18 cellular contexts compared by ENCODE assay signal in genomic region chr4:152690706-152691651, GRCh38. TPM values are rescaled to one million over a fixed set of nuclear protein-coding genes. Genes with fewer than 3 reads are reported as not detected.
DNase-seq lines count a peak whose midpoint lies in the region; ATAC-seq and TF ChIP-seq lines count a peak whose summit lies in the region.
"Had no signal": no experiment of that assay in that cellular context is flagged by ENCODE, and none has a peak within 500 bp of the region (broad histone marks: within the 10 kb centered on the region; RNA-seq: fewer than 3 reads in every experiment).

No MANE protein-coding gene starts in this region.

- H3K4me1 ChIP-seq in left ventricle myocardium inferior, result peaks cover 47% of the 10 kb centered on the region
- H3K4me1 ChIP-seq: transverse colon had no signal

- no peaks in the 10 kb centered on the region for H3K27me3 ChIP-seq in left ventricle myocardium inferior (ENCODE audit: low read depth)
- H3K27me3 ChIP-seq: transverse colon had no signal

- H3K27me3 Mint-ChIP-seq in stimulated activated memory B cell treated with anti-CD40 and anti-IgM and Interleukin-4, amounts not matched to agents 10 μg/mL and 1 μg/mL and 100 μg/mL, for 72 hours, result no peaks in the 10 kb centered on the region
- H3K27me3 Mint-ChIP-seq: activated B cell treated with CpG ODN at 0.5 μM for 24 hours; stimulated activated naive B cell treated with anti-CD40 and anti-IgM and Interleukin-4, amounts not matched to agents 10 μg/mL and 1 μg/mL and 100 μg/mL, for 72 hours had no signal

- no peaks in the 10 kb centered on the region for H3K36me3 ChIP-seq in left ventricle myocardium inferior
- H3K36me3 ChIP-seq: transverse colon had no signal

- no peak for TF ChIP-seq POLR2A in lower leg skin (IDR thresholded peaks at IDR 0.05)

- no peaks in the 10 kb centered on the region for H3K9me3 ChIP-seq in left ventricle myocardium inferior (replicated peaks)
- H3K9me3 ChIP-seq: transverse colon had no signal

- intact Hi-C loops in left ventricle myocardium inferior (cut with micrococcal nuclease), result no loop called here
- intact Hi-C loops in lower leg skin (cut with DNase I; ENCODE audit: low total_unique reads), result no loop called here

- WGBS in lower leg skin, 2 donors, result 69% methylated on average over 4 of the region's 4 CpGs

- DNase-seq in NCI-H2029 (lab: John Stamatoyannopoulos, UW) (peak; percentile 47), NCI-H2029 treated with DMSO at 0.1 percent for 48 hours (lab: John Stamatoyannopoulos, UW) (no peak), NCI-H69 (lab: John Stamatoyannopoulos, UW) (peak; percentile 90), left ventricle myocardium inferior (no peak), lower leg skin (ENCODE audit: low spot score in 2 of 2) (no peak), NCI-H1048 (lab: John Stamatoyannopoulos, UW) (no peak)
- DNase-seq: activated B cell treated with CpG ODN at 0.5 μM for 24 hours; CD4-positive, CD25-positive, alpha-beta regulatory T cell; glutamatergic neuron; HCEC 1CT; NK-92 treated with Interleukin-12 subunit alpha and Interleukin-12 subunit beta, amount 100 ng/mL, for 24 hours; stimulated activated naive B cell treated with anti-CD40 and anti-IgM and Interleukin-4, amounts not matched to agents 10 μg/mL and 1 μg/mL and 100 μg/mL, for 72 hours; T-helper 17 cell; transverse colon had no signal

- H3K9me3 Mint-ChIP-seq in stimulated activated memory B cell treated with anti-CD40 and anti-IgM and Interleukin-4, amounts not matched to agents 10 μg/mL and 1 μg/mL and 100 μg/mL, for 72 hours, result no peaks in the 10 kb centered on the region
- H3K9me3 Mint-ChIP-seq: activated B cell treated with CpG ODN at 0.5 μM for 24 hours; stimulated activated naive B cell treated with anti-CD40 and anti-IgM and Interleukin-4, amounts not matched to agents 10 μg/mL and 1 μg/mL and 100 μg/mL, for 72 hours had no signal

- peak overlapping the region; percentile 1 for H3K27ac Mint-ChIP-seq in stimulated activated memory B cell treated with anti-CD40 and anti-IgM and Interleukin-4, amounts not matched to agents 10 μg/mL and 1 μg/mL and 100 μg/mL, for 72 hours
- H3K27ac Mint-ChIP-seq: activated B cell treated with CpG ODN at 0.5 μM for 24 hours; CD4-positive, CD25-positive, alpha-beta regulatory T cell; stimulated activated naive B cell treated with anti-CD40 and anti-IgM and Interleukin-4, amounts not matched to agents 10 μg/mL and 1 μg/mL and 100 μg/mL, for 72 hours; T-helper 17 cell had no signal

- no peak for ATAC-seq in stimulated activated memory B cell treated with anti-CD40 and anti-IgM and Interleukin-4, amounts not matched to agents 10 μg/mL and 1 μg/mL and 100 μg/mL, for 72 hours
- no peak for ATAC-seq in GM19023 (IDR thresholded peaks at IDR 0.05; ENCODE audit: unreplicated experiment)
- ATAC-seq: T-helper 17 cell had no signal

- H3K4me3 ChIP-seq in left ventricle myocardium inferior (no peak overlapping the region), lower leg skin (ENCODE audit: low read depth, poor library complexity, severe bottlenecking) (no peak overlapping the region)
- H3K4me3 ChIP-seq: coronary artery, transverse colon had no signal

- H3K36me3 Mint-ChIP-seq in stimulated activated memory B cell treated with anti-CD40 and anti-IgM and Interleukin-4, amounts not matched to agents 10 μg/mL and 1 μg/mL and 100 μg/mL, for 72 hours, result no peaks in the 10 kb centered on the region
- H3K36me3 Mint-ChIP-seq: CD4-positive, CD25-positive, alpha-beta regulatory T cell; stimulated activated naive B cell treated with anti-CD40 and anti-IgM and Interleukin-4, amounts not matched to agents 10 μg/mL and 1 μg/mL and 100 μg/mL, for 72 hours had no signal

- H3K4me1 Mint-ChIP-seq in stimulated activated memory B cell treated with anti-CD40 and anti-IgM and Interleukin-4, amounts not matched to agents 10 μg/mL and 1 μg/mL and 100 μg/mL, for 72 hours, result peaks cover 37% of the 10 kb centered on the region

- H3K27ac ChIP-seq in left ventricle myocardium inferior (replicated peaks), result peak overlapping the region; percentile 91
- H3K27ac ChIP-seq: coronary artery, epithelial cell of prostate, transverse colon had no signal

- TF ChIP-seq CTCF in left ventricle myocardium inferior (IDR thresholded peaks at IDR 0.05; ENCODE audit: borderline replicate concordance), result no peak
- no peak for TF ChIP-seq CTCF in lower leg skin (IDR thresholded peaks at IDR 0.05)

- no peak overlapping the region for H3K4me3 Mint-ChIP-seq in stimulated activated memory B cell treated with anti-CD40 and anti-IgM and Interleukin-4, amounts not matched to agents 10 μg/mL and 1 μg/mL and 100 μg/mL, for 72 hours
- H3K4me3 Mint-ChIP-seq: activated B cell treated with CpG ODN at 0.5 μM for 24 hours; CD4-positive, CD25-positive, alpha-beta regulatory T cell; stimulated activated naive B cell treated with anti-CD40 and anti-IgM and Interleukin-4, amounts not matched to agents 10 μg/mL and 1 μg/mL and 100 μg/mL, for 72 hours; T-helper 17 cell had no signal

RNA-seq across cellular contexts. Expression of gene TMEM154, which starts 11.2 kb away (rescaled TPM):
- 1.4 TPM for total RNA-seq in left ventricle myocardium inferior
- 100 to 1,000 TPM in 2 of 4 donors, 10 to 100 TPM in 2; 73.1 to 139 (median 97.5) TPM for total RNA-seq in lower leg skin

Comparison
In these comparisons a context has a peak if more than half of its experiments do, and no peak if none do; other contexts are left out.
1. DNase-seq: peak in NCI-H2029 (single experiment) and NCI-H69 (single experiment); none in NCI-H2029 treated with DMSO at 0.1 percent for 48 hours (single experiment), left ventricle myocardium inferior (single experiment), lower leg skin (0 of 2) and NCI-H1048 (single experiment).
2. RNA of gene TMEM154, which starts 11.2 kb away (total RNA-seq): 73.1 to 139 TPM in lower leg skin; 1.4 TPM in left ventricle myocardium inferior (single experiment); every median in the first group is over 10 times any median in the second.